21 cellular contexts compared by ENCODE assay signal in genomic region chr7:325811-326210, GRCh38. TPM values are rescaled to one million over a fixed set of nuclear protein-coding genes. Genes with fewer than 3 reads are reported as not detected.
DNase-seq lines count a peak whose midpoint lies in the region; ATAC-seq, FAIRE-seq and TF ChIP-seq lines count a peak whose summit lies in the region.
"Had no signal": no experiment of that assay in that cellular context is flagged by ENCODE, and none has a peak within 500 bp of the region (broad histone marks: within the 10 kb centered on the region; RNA-seq: fewer than 3 reads in every experiment).

No MANE protein-coding gene starts in this region.

- in situ Hi-C loops in transverse colon (cut with MboI; ENCODE audit: low pct_ligation_motif_present in 1 of 4, low pct_unique_long_range_greater_than_20kb in 1 of 4, low sequenced_read_pairs in 3 of 4), result loop anchor here in 1 of 4 donors (10.0 kb wide), 1 partner anchor 449 kb away; no protein-coding TSS in a partner anchor

- CTCF ChIA-PET in WTC11 (lab: Charles Lee), result no interaction called here

- H3K27me3 ChIP-seq in heart left ventricle (peaks cover 0 to 6% (median 0%) of the 10 kb centered on the region in 9 donors), left ventricle myocardium inferior (ENCODE audit: low read depth) (peaks cover 34% of the 10 kb centered on the region), transverse colon (no peaks in the 10 kb centered on the region), colonic mucosa (no peaks in the 10 kb centered on the region)
- H3K27me3 ChIP-seq: SJCRH30 had no signal

- H3K36me3 Mint-ChIP-seq in WTC11, result no peaks in the 10 kb centered on the region

- H3K4me1 ChIP-seq in heart left ventricle, result peaks cover 0 to 13% (median 0%) of the 10 kb centered on the region in 12 donors
- peaks cover 10% of the 10 kb centered on the region for H3K4me1 ChIP-seq in left ventricle myocardium inferior
- H3K4me1 ChIP-seq in kidney (ENCODE audit: control insufficient read depth in 1 of 2, insufficient read depth in 1 of 2, low read depth in 1 of 2, low read length in 2 of 2), result peaks cover 20 to 27% of the 10 kb centered on the region in 2 donors
- H3K4me1 ChIP-seq in transverse colon, result peaks cover 31 to 65% (median 53%) of the 10 kb centered on the region in 4 donors
- peaks cover 19% of the 10 kb centered on the region for H3K4me1 ChIP-seq in colonic mucosa
- H3K4me1 ChIP-seq: SJCRH30 had no signal

- TF ChIP-seq POLR2A in heart left ventricle (IDR thresholded peaks at IDR 0.05), result no peak
- TF ChIP-seq POLR2A in transverse colon (IDR thresholded peaks at IDR 0.05), result no peak

- intact Hi-C loops in heart left ventricle (cut with DNase I) (loop anchor here in 6 of 10 donors (2.0 to 10.0 kb wide), 4 partner anchors 309 to 549 kb away; partner anchors contain the start of gene GET4 (in 1 of the 6)), left ventricle myocardium inferior (cut with micrococcal nuclease) (no loop called here), kidney (cut with DNase I) (loop anchor here (5.0 to 10.0 kb wide), 2 partner anchors 309 to 441 kb away; no protein-coding TSS in a partner anchor), transverse colon (cut with DNase I; ENCODE audit: low total_unique reads) (no loop called here), colonic mucosa (cut with DNase I) (loop anchor here (10.0 kb wide), 1 partner anchor 549 kb away; the partner anchor contains the start of gene GET4)

- H3K4me3 ChIP-seq in heart left ventricle, result no peak overlapping the region
- no peak overlapping the region for H3K4me3 ChIP-seq in left ventricle myocardium inferior
- no peak overlapping the region for H3K4me3 ChIP-seq in kidney (ENCODE audit: low read length in 2 of 2)
- H3K4me3 ChIP-seq in transverse colon, result no peak overlapping the region
- no peak overlapping the region for H3K4me3 ChIP-seq in colonic mucosa
- H3K4me3 ChIP-seq: A549, SJCRH30 had no signal

- H3K9ac ChIP-seq in kidney (ENCODE audit: low read length in 2 of 2), result peak overlapping the region in 1 of 2 donors; percentile 53
- peak overlapping the region in 1 of 2 donors; percentile 75 for H3K9ac ChIP-seq in colonic mucosa (ENCODE audit: low read depth in 2 of 2, low read length in 2 of 2)

- H3K9me3 Mint-ChIP-seq in WTC11, result peaks cover 7% of the 10 kb centered on the region; the same call in 1 of the 2 replicates

- FAIRE-seq in kidney (lab: Jason Lieb, UNC), result no peak
- FAIRE-seq: A549 had no signal

- TF ChIP-seq CTCF in heart left ventricle (IDR thresholded peaks at IDR 0.05), result no peak
- TF ChIP-seq CTCF in left ventricle myocardium inferior (IDR thresholded peaks at IDR 0.05; ENCODE audit: borderline replicate concordance), result no peak
- no peak for TF ChIP-seq CTCF in WTC11 (IDR thresholded peaks at IDR 0.05)
- TF ChIP-seq CTCF in kidney (IDR thresholded peaks at IDR 0.05; ENCODE audit: borderline replicate concordance, extremely low read depth, insufficient read depth), result no peak
- no peak for TF ChIP-seq CTCF in transverse colon (IDR thresholded peaks at IDR 0.05)
- TF ChIP-seq CTCF in colonic mucosa (IDR thresholded peaks at IDR 0.05), result no peak

- peaks cover 0 to 6% (median 0%) of the 10 kb centered on the region in 12 donors for H3K9me3 ChIP-seq in heart left ventricle
- H3K9me3 ChIP-seq in left ventricle myocardium inferior (replicated peaks), result peaks cover 6% of the 10 kb centered on the region
- H3K9me3 ChIP-seq in kidney (ENCODE audit: control insufficient read depth in 1 of 2, low read length in 2 of 2), result peaks cover 0 to 5% of the 10 kb centered on the region in 2 donors
- no peaks in the 10 kb centered on the region for H3K9me3 ChIP-seq in transverse colon
- H3K9me3 ChIP-seq in colonic mucosa, result no peaks in the 10 kb centered on the region
- H3K9me3 ChIP-seq: A549, SJCRH30 had no signal

- peaks cover 5% of the 10 kb centered on the region; the same call in 1 of the 2 replicates for H3K27me3 Mint-ChIP-seq in WTC11 (ENCODE audit: low read depth)

- H3K4me3 Mint-ChIP-seq in WTC11, result no peak overlapping the region

- no peak overlapping the region for H3K27ac Mint-ChIP-seq in WTC11

- H3K4me1 Mint-ChIP-seq in WTC11, result no peaks in the 10 kb centered on the region

- H3K36me3 ChIP-seq in heart left ventricle, result no peaks in the 10 kb centered on the region
- no peaks in the 10 kb centered on the region for H3K36me3 ChIP-seq in left ventricle myocardium inferior
- H3K36me3 ChIP-seq in kidney (ENCODE audit: control insufficient read depth in 1 of 2, insufficient read depth in 2 of 2, low read length in 2 of 2), result no peaks in the 10 kb centered on the region
- no peaks in the 10 kb centered on the region for H3K36me3 ChIP-seq in transverse colon
- H3K36me3 ChIP-seq in colonic mucosa, result no peaks in the 10 kb centered on the region
- H3K36me3 ChIP-seq: SJCRH30 had no signal

- POLR2A ChIA-PET in WTC11 (lab: Charles Lee), result no interaction called here

- WGBS in heart left ventricle, 4 donors, result 91 to 97% (median 95%) methylated on average over 11 of the region's 11 CpGs
- WGBS in transverse colon (ENCODE audit: low coverage in 1 of 2), 2 donors, result 95 to 100% methylated on average over 1 to 11 of the region's 11 CpGs

- ATAC-seq in heart left ventricle (no peak), WTC11 (no peak), HG02588 (IDR thresholded peaks at IDR 0.05; ENCODE audit: unreplicated experiment) (no peak), GM21367 (IDR thresholded peaks at IDR 0.05; ENCODE audit: unreplicated experiment) (no peak)
- ATAC-seq: A549 had no signal

- TF ChIP-seq EP300 in transverse colon (IDR thresholded peaks at IDR 0.05; ENCODE audit: low read depth), result no peak

- H3K27ac ChIP-seq in heart left ventricle (no peak overlapping the region), left ventricle myocardium inferior (replicated peaks) (no peak overlapping the region), kidney (ENCODE audit: low read depth in 2 of 2, low read length in 2 of 2) (peak overlapping the region; percentile 59 to 94), transverse colon (peak overlapping the region in 3 of 4 donors; percentile 74 to 83 (median 81)), colonic mucosa (no peak overlapping the region)
- H3K27ac ChIP-seq: A549, SJCRH30 had no signal

- DNase-seq in heart left ventricle (peak in 3 of 5 donors; percentile 2 to 9 (median 5)), left ventricle myocardium inferior (no peak), WTC11 (ENCODE audit: low spot score) (no peak), kidney (peak; percentile 42), transverse colon (no peak), colonic mucosa (no peak)
- DNase-seq: C1 segment of cervical spinal cord, DMS 273 treated with DMSO at 0.1 percent for 48 hours, HCEC 1CT, KG1, NCI-H1417 treated with DMSO at 0.1 percent for 48 hours, NCI-H1930, NCI-H748 treated with DMSO at 0.1 percent for 48 hours, OCI-M1, SJCRH30 had no signal

TF ChIP-seq in WTC11, 78 proteins besides CTCF, POLR2A, EP300 and RAD21:
- no peak for TF ChIP-seq JUN (CRISPR knock-in tag; IDR thresholded peaks at IDR 0.05)
- peak; percentile 84 for TF ChIP-seq GTF2I (CRISPR knock-in tag; conservative IDR thresholded peaks at IDR 0.05)
- no peak for TF ChIP-seq NFE2L1 (CRISPR knock-in tag; IDR thresholded peaks at IDR 0.05)
- TF ChIP-seq ELF4 (CRISPR knock-in tag; IDR thresholded peaks at IDR 0.05; ENCODE audit: low read depth), result no peak
- TF ChIP-seq SOX15 (CRISPR knock-in tag; IDR thresholded peaks at IDR 0.05), result no peak
- TF ChIP-seq ZNF423 (CRISPR knock-in tag; IDR thresholded peaks at IDR 0.05), result no peak
- no peak for TF ChIP-seq NR2C2 (CRISPR knock-in tag; IDR thresholded peaks at IDR 0.05)
- no peak for TF ChIP-seq CDX4 (CRISPR knock-in tag; IDR thresholded peaks at IDR 0.05; ENCODE audit: borderline replicate concordance)
- TF ChIP-seq FOXK1 (CRISPR knock-in tag; IDR thresholded peaks at IDR 0.05), result no peak
TF ChIP-seq in WTC11: peak in this region for 1.

RNA-seq across cellular contexts. Expression of gene FOXL3, which starts 35.8 kb away (rescaled TPM):
- total RNA-seq in heart left ventricle, result not detected
- not detected for polyA plus RNA-seq in heart left ventricle
- total RNA-seq in left ventricle myocardium inferior, result not detected
- not detected in 3 replicates for total RNA-seq in WTC11 (2021)
- not detected for total RNA-seq in kidney
- not detected for polyA plus RNA-seq in kidney (ENCODE audit: insufficient read depth, low read depth, low replicate concordance)
- total RNA-seq in transverse colon, result not detected
- under 1 TPM in 1 of 2 donors, not detected in 1; 0.79 TPM for total RNA-seq in colonic mucosa
- total RNA-seq: Daoy, NCI-H460, RPMI7951, SJCRH30 had no signal
- polyA plus RNA-seq: A549 had no signal

Comparison
In these comparisons a context has a peak if more than half of its experiments do, and no peak if none do; other contexts are left out.
1. DNase-seq: peak in heart left ventricle (3 of 5) and kidney (single experiment); none in left ventricle myocardium inferior (single experiment), WTC11 (single experiment), transverse colon (single experiment) and colonic mucosa (single experiment).
2. intact Hi-C loops: an anchor here in heart left ventricle (2.0 to 10.0 kb wide), kidney (5.0 to 10.0 kb wide) and colonic mucosa (10.0 kb wide); none called in left ventricle myocardium inferior and transverse colon.
3. H3K27ac ChIP-seq: peak in kidney (2 of 2) and transverse colon (3 of 4); none in heart left ventricle (0 of 12), left ventricle myocardium inferior (single experiment) and colonic mucosa (single experiment).